Comparison of ENCODE assay signal across 8 cellular contexts in the genomic region with DNA sequence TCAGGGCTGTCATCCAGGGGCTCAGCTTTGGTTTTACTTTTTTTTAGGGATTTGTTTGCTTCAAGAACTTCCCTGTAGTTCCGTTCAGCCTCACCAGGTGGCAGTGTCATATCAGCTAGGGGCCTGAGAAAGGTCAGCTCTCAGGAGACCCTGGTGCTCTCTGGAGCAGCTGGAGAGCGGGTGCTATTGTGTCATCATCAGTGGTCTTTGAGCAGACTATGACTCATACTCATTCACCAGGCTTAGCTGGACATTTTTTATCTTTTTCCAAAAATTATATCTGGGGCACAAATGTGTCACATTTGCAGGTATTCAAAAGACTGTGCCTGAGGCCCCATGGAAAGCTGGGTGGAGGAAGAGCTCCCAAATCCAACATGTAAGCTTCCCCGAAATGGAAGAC. TPM values are rescaled to one million over a fixed set of nuclear protein-coding genes. Genes with fewer than 3 reads are reported as not detected.
A peak's percentile ranks its signal among the peaks of the same experiment; 100 is the strongest.
DNase-seq lines count a peak whose midpoint lies in the region; ATAC-seq and TF ChIP-seq lines count a peak whose summit lies in the region.

No MANE protein-coding gene starts in this region.

- H3K9me3 Mint-ChIP-seq in nephron progenitor cell: peaks cover 81% of the 10 kb centered on the region

- no peak for TF ChIP-seq POLR2A in heart left ventricle (IDR thresholded peaks at IDR 0.05)

- intact Hi-C loops in heart left ventricle (cut with DNase I): loop anchor here (1.0 to 10.0 kb wide), 6 partner anchors 81 to 86 kb away; no protein-coding TSS in a partner anchor
- intact Hi-C loops in cardiac septum (cut with DNase I): loop anchor here (2.0 kb wide), 1 partner anchor 83 kb away; no protein-coding TSS in a partner anchor

- H3K36me3 Mint-ChIP-seq in nephron progenitor cell (ENCODE audit: low read depth): peaks cover 14% of the 10 kb centered on the region

- DNase-seq in heart left ventricle: peak in 2 of 5 donors; percentile 40
- DNase-seq in cardiac septum (ENCODE audit: low spot score): no peak
- DNase-seq in LoVo (ENCODE audit: low spot score): peak; percentile 62
- peak; percentile 28 for DNase-seq in SHP77 treated with DMSO at 0.1 percent for 48 hours (lab: John Stamatoyannopoulos, UW)
- DNase-seq in epithelial cell of esophagus (ENCODE audit: low read depth): peak; percentile 67
- DNase-seq in nephron progenitor cell: peak; percentile 74

- 62 to 67% (median 63%) methylated on average over 3 of the region's 3 CpGs for WGBS in heart left ventricle, 4 donors

- no peak overlapping the region for H3K27ac Mint-ChIP-seq in nephron progenitor cell

- H3K27ac ChIP-seq in heart left ventricle: no peak overlapping the region

- H3K4me3 ChIP-seq in heart left ventricle (no peak overlapping the region), epithelial cell of esophagus (ENCODE audit: low read length) (no peak overlapping the region)

- peaks cover 0 to 89% (median 7%) of the 10 kb centered on the region in 12 donors for H3K9me3 ChIP-seq in heart left ventricle

- H3K36me3 ChIP-seq in heart left ventricle: no peaks in the 10 kb centered on the region

- TF ChIP-seq CTCF in heart left ventricle (IDR thresholded peaks at IDR 0.05) (peak; percentile 33 to 64 (median 52)), epithelial cell of esophagus (IDR thresholded peaks at IDR 0.05; ENCODE audit: insufficient read depth, low read depth, low read length, missing control alignments) (peak; percentile 98), nephron progenitor cell (IDR thresholded peaks at IDR 0.05) (peak; percentile 58)

- ATAC-seq in heart left ventricle (peak in 1 of 4 donors; percentile 44), GM19023 (IDR thresholded peaks at IDR 0.05; ENCODE audit: unreplicated experiment) (no peak), HG02759 (IDR thresholded peaks at IDR 0.05; ENCODE audit: unreplicated experiment) (no peak)

- H3K27me3 Mint-ChIP-seq in nephron progenitor cell (ENCODE audit: low read depth, poor library complexity): peaks cover 4% of the 10 kb centered on the region

- no peaks in the 10 kb centered on the region for H3K27me3 ChIP-seq in heart left ventricle

- H3K4me3 Mint-ChIP-seq in nephron progenitor cell: no peak overlapping the region

- no peaks in the 10 kb centered on the region for H3K4me1 ChIP-seq in heart left ventricle

- no peaks in the 10 kb centered on the region for H3K4me1 Mint-ChIP-seq in nephron progenitor cell

RNA-seq across cellular contexts. Expression of gene ZNF892, which starts 24.4 kb away (rescaled TPM):
- total RNA-seq in heart left ventricle (1 to 10 TPM; 2.0 to 4.9 (median 3.7) TPM), cardiac septum (4.8 TPM)
- polyA plus RNA-seq in heart left ventricle: 1 to 10 TPM; 1.2 to 1.3 TPM

RNA-seq across cellular contexts. Expression of gene PROM2, which starts 42.5 kb away (rescaled TPM):
- total RNA-seq in heart left ventricle (1 to 10 TPM in 5 of 9 donors, under 1 TPM in 4; 0.36 to 1.9 (median 1.1) TPM), cardiac septum (0.83 TPM)
- 1 to 10 TPM in 1 of 2 donors, under 1 TPM in 1; 0.35 to 1.4 TPM for polyA plus RNA-seq in heart left ventricle
